18 cellular contexts compared by ENCODE assay signal in genomic region chr6:156538875-156539660, GRCh38.
DNase-seq lines count a peak whose midpoint lies in the region; ATAC-seq and TF ChIP-seq lines count a peak whose summit lies in the region.
"Had no signal": no experiment of that assay in that cellular context is flagged by ENCODE, and none has a peak within 500 bp of the region (broad histone marks: within the 10 kb centered on the region; RNA-seq: fewer than 3 reads in every experiment).

No MANE protein-coding gene starts in this region.

- no peak overlapping the region for H4K5ac ChIP-seq in mesendoderm (ENCODE audit: low read length)

- H3K27ac ChIP-seq in VCaP (peak overlapping the region; percentile 31), mesendoderm (ENCODE audit: low read depth, low read length) (no peak overlapping the region), gastroesophageal sphincter (no peak overlapping the region)
- H3K27ac ChIP-seq: GM23248, KMS-11 had no signal

- H3K27me3 ChIP-seq in mesendoderm (ENCODE audit: insufficient read depth, low read length, poor library complexity) (no peaks in the 10 kb centered on the region), gastroesophageal sphincter (no peaks in the 10 kb centered on the region)
- H3K27me3 ChIP-seq: BE2C, MG63 had no signal

- TF ChIP-seq EP300 in gastroesophageal sphincter (IDR thresholded peaks at IDR 0.05) = no peak

- in situ Hi-C loops in GM13977 (cut with MboI; ENCODE audit: low pct_unique_long_range_greater_than_20kb, low sequenced_read_pairs, unreplicated experiment) = no loop called here

- no peak overlapping the region for H3K23ac ChIP-seq in mesendoderm (ENCODE audit: low read length)

- no peaks in the 10 kb centered on the region for H3K9me3 ChIP-seq in gastroesophageal sphincter
- H3K9me3 ChIP-seq: BE2C, MG63 had no signal

- no CpG with 5 or more reads among the region's 16 CpGs for WGBS in mesendoderm (ENCODE audit: extremely low coverage, insufficient coverage, low lambda C conversion rate)
- 69 to 78% methylated on average over 6 to 7 of the region's 16 CpGs for WGBS in gastroesophageal sphincter (ENCODE audit: low coverage in 1 of 2), 2 donors

- H3K36me3 ChIP-seq in mesendoderm (ENCODE audit: control insufficient read depth, insufficient read depth, low read length) (no peaks in the 10 kb centered on the region), gastroesophageal sphincter (no peaks in the 10 kb centered on the region)
- H3K36me3 ChIP-seq: BE2C, MG63 had no signal

- no peak for TF ChIP-seq POLR2A in gastroesophageal sphincter (IDR thresholded peaks at IDR 0.05)

- ATAC-seq in HG03469 (IDR thresholded peaks at IDR 0.05; ENCODE audit: unreplicated experiment) (no peak), GM18511 (IDR thresholded peaks at IDR 0.05; ENCODE audit: unreplicated experiment) (no peak), gastroesophageal sphincter (no peak)
- ATAC-seq: GM12878 had no signal

- no peak overlapping the region for H2BK15ac ChIP-seq in mesendoderm (replicated peaks; ENCODE audit: low read depth)

- TF ChIP-seq CTCF in VCaP (conservative IDR thresholded peaks at IDR 0.05) (no peak), GM13977 (IDR thresholded peaks at IDR 0.05; ENCODE audit: extremely low read depth, insufficient read depth, missing control alignments) (no peak), gastroesophageal sphincter (IDR thresholded peaks at IDR 0.05) (no peak)

- no peak overlapping the region for H3K56ac ChIP-seq in mesendoderm (ENCODE audit: low read length)

- no peak overlapping the region for H2AK5ac ChIP-seq in mesendoderm (ENCODE audit: low read length)

- no peak overlapping the region for H3K9ac ChIP-seq in mesendoderm (ENCODE audit: low read length)
- H3K9ac ChIP-seq: GM23248, KMS-11 had no signal

- no peak overlapping the region for H3K4me2 ChIP-seq in mesendoderm (ENCODE audit: low read length)
- H3K4me2 ChIP-seq: KMS-11 had no signal

- no peak overlapping the region for H3K18ac ChIP-seq in mesendoderm (ENCODE audit: low read length)

- H2BK120ac ChIP-seq in mesendoderm (ENCODE audit: low read depth, low read length) = no peak overlapping the region

- H4K8ac ChIP-seq in mesendoderm (ENCODE audit: low read depth, low read length) = no peak overlapping the region

- DNase-seq in COR-L47 (lab: John Stamatoyannopoulos, UW) (peak; percentile 30), HT1080 (ENCODE audit: low read depth) (peak; percentile 26), mesendoderm (peak; percentile 89), GM13977 (ENCODE audit: low spot score) (no peak)
- DNase-seq: BE2C; CD4-positive, alpha-beta memory T cell; GM23248; MG63; NCI-H1105 treated with DMSO at 0.1 percent for 48 hours; NCI-H1930; NCI-H524; OCI-M1 had no signal

- H3K4me1 ChIP-seq in mesendoderm (ENCODE audit: control insufficient read depth, low read depth, low read length) (peaks cover 2% of the 10 kb centered on the region), gastroesophageal sphincter (no peaks in the 10 kb centered on the region)
- H3K4me1 ChIP-seq: BE2C had no signal

- H3K4ac ChIP-seq in mesendoderm (ENCODE audit: low read depth, low read length) = no peak overlapping the region

- no peak overlapping the region for H2BK5ac ChIP-seq in mesendoderm (ENCODE audit: low read length)

- no peaks in the 10 kb centered on the region for H3K79me2 ChIP-seq in mesendoderm (ENCODE audit: control insufficient read depth, insufficient read depth, low read length)

- H3K4me3 ChIP-seq in mesendoderm (ENCODE audit: low read length) = no peak overlapping the region
- no peak overlapping the region for H3K4me3 ChIP-seq in gastroesophageal sphincter
- H3K4me3 ChIP-seq: GM12878, GM23248, MG63 had no signal

- H3K79me1 ChIP-seq in mesendoderm (ENCODE audit: low read length) = no peaks in the 10 kb centered on the region
